ENCODE assay signal across 8 cellular contexts in genomic region chr2:87318814-87319491, GRCh38.
A peak's percentile ranks its signal among the peaks of the same experiment; 100 is the strongest.
DNase-seq lines count a peak whose midpoint lies in the region; ATAC-seq and TF ChIP-seq lines count a peak whose summit lies in the region.
"Not testable (repeated sequence)": the region's sequence is repeated elsewhere in the genome, so short reads cannot be mapped to it uniquely, and the experiment has no call there.

No MANE protein-coding gene starts in this region.

- H3F3A ChIP-seq in GM23248 (ENCODE audit: insufficient read depth); SK-N-SH (replicated peaks; ENCODE audit: insufficient read depth): not testable (repeated sequence)

- peak; percentile 32 for DNase-seq in AG04450 (ENCODE audit: low read depth, low spot score)
- peak; percentile 85 for DNase-seq in GM23248
- peak; percentile 4 for DNase-seq in LNCaP clone FGC (ENCODE audit: low read depth)
- not testable (repeated sequence) for DNase-seq in SK-N-SH; left lobe of liver (ENCODE audit: low spot score)
- DNase-seq in mammary epithelial cell = peak; percentile 66
- peak; percentile 67 for DNase-seq in fibroblast of mammary gland (ENCODE audit: low read depth)
- DNase-seq in pulmonary artery endothelial cell (ENCODE audit: low read depth, low spot score) = peak; percentile 39

- not testable (repeated sequence) for H3K4me3 ChIP-seq in AG04450 (ENCODE audit: low read depth, low read length); GM23248; LNCaP clone FGC (ENCODE audit: low read depth, low read length); SK-N-SH (ENCODE audit: low read depth in 2 of 2, low read length in 1 of 2); mammary epithelial cell (replicated peaks in 1 of 3; ENCODE audit: insufficient read depth in 1 of 3, low read depth in 2 of 3, low read length in 3 of 3); fibroblast of mammary gland (ENCODE audit: control insufficient read depth, low read depth, low read length)

- not testable (repeated sequence) for H3K9ac ChIP-seq in GM23248; SK-N-SH; mammary epithelial cell (ENCODE audit: insufficient read depth, low read length)

- H2AFZ ChIP-seq in GM23248; SK-N-SH (ENCODE audit: low read depth); mammary epithelial cell (ENCODE audit: low read depth, low read length): not testable (repeated sequence)

- CTCF ChIA-PET in AG04450 (lab: Charles Lee); SK-N-SH (lab: Yijun Ruan, JAX); mammary epithelial cell (lab: Charles Lee; ENCODE audit: low non-redundant PET): not testable (repeated sequence)

- peaks cover 25% of the 10 kb centered on the region for H3K4me1 ChIP-seq in GM23248 (ENCODE audit: insufficient read depth)
- not testable (repeated sequence) for H3K4me1 ChIP-seq in SK-N-SH (ENCODE audit: control insufficient read depth in 1 of 2, insufficient read depth in 2 of 2, low read depth in 1 of 2, low read length in 1 of 2); mammary epithelial cell (ENCODE audit: insufficient read depth, low read length)

- H3K79me2 ChIP-seq in GM23248 (ENCODE audit: insufficient read depth); SK-N-SH (ENCODE audit: insufficient read depth); mammary epithelial cell (ENCODE audit: insufficient read depth, low read length): not testable (repeated sequence)

- H3K9me3 ChIP-seq in AG04450 (ENCODE audit: control insufficient read depth, insufficient read depth, low read length); GM23248 (ENCODE audit: low read depth); SK-N-SH; mammary epithelial cell (replicated peaks; ENCODE audit: insufficient read depth, low read length): not testable (repeated sequence)

- BruUV-seq in mammary epithelial cell (replicated peaks; lab: Mats Ljungman, UMichigan) = not testable (repeated sequence)

- ATAC-seq in left lobe of liver = peak; percentile 87

- 0% methylated on average over 1 of the region's 2 CpGs for WGBS in GM23248 (ENCODE audit: low coverage in 1 of 2, low lambda C conversion rate in 2 of 2, missing lambda C conversion rate in 2 of 2), 2 experiments
- WGBS in SK-N-SH (ENCODE audit: low lambda C conversion rate) = 8% methylated on average over 1 of the region's 2 CpGs
- 0% methylated on average over 1 of the region's 2 CpGs for WGBS in mammary epithelial cell (ENCODE audit: low coverage, missing lambda C conversion rate)

- not testable (repeated sequence) for H3K36me3 ChIP-seq in GM23248 (ENCODE audit: low read depth); SK-N-SH (replicated peaks in 1 of 2; ENCODE audit: control insufficient read depth in 1 of 2, insufficient read depth in 2 of 2, low read length in 1 of 2); mammary epithelial cell (ENCODE audit: insufficient read depth, low read length)

- H4K20me1 ChIP-seq in GM23248 (ENCODE audit: insufficient read depth); SK-N-SH (ENCODE audit: insufficient read depth); mammary epithelial cell (ENCODE audit: insufficient read depth, low read length): not testable (repeated sequence)

- dilution Hi-C loops in mammary epithelial cell (cut with HindIII; ENCODE audit: low sequenced_read_pairs) = not testable (repeated sequence)

- TF ChIP-seq CTCF in AG04450 (IDR thresholded peaks at IDR 0.05; ENCODE audit: low read depth, low read length); LNCaP clone FGC (IDR thresholded peaks at IDR 0.05; ENCODE audit: control insufficient read depth, extremely low read depth, insufficient read depth); SK-N-SH (IDR thresholded peaks at IDR 0.05); mammary epithelial cell (conservative IDR thresholded peaks at IDR 0.05 in 1 of 2, IDR thresholded peaks at IDR 0.05 in 1 of 2; ENCODE audit: extremely low read depth in 1 of 2, insufficient read depth in 1 of 2, low read depth in 1 of 2, low read length in 2 of 2); fibroblast of mammary gland (conservative IDR thresholded peaks at IDR 0.05; ENCODE audit: control insufficient read depth, insufficient read depth, low read depth, low read length): not testable (repeated sequence)

- not testable (repeated sequence) for H3K27me3 ChIP-seq in AG04450 (ENCODE audit: control insufficient read depth, insufficient read depth, low read length); GM23248 (replicated peaks; ENCODE audit: insufficient read depth); SK-N-SH (ENCODE audit: insufficient read depth); mammary epithelial cell (ENCODE audit: insufficient read depth, low read length)

- POLR2A ChIA-PET in AG04450 (lab: Yijun Ruan, JAX); SK-N-SH (lab: Yijun Ruan, JAX): not testable (repeated sequence)

- TF ChIP-seq EP300 in SK-N-SH (IDR thresholded peaks at IDR 0.05; ENCODE audit: borderline replicate concordance in 1 of 2, low read depth in 1 of 2, low read length in 1 of 2) = not testable (repeated sequence)

- not testable (repeated sequence) for H3K9me2 ChIP-seq in GM23248 (ENCODE audit: insufficient read depth); SK-N-SH

- H3K4me2 ChIP-seq in GM23248 (ENCODE audit: unreplicated experiment) = peak overlapping the region; percentile 41
- H3K4me2 ChIP-seq in SK-N-SH; mammary epithelial cell (ENCODE audit: insufficient read depth, low read depth, low read length): not testable (repeated sequence)

- in situ Hi-C loops in GM23248 (cut with MboI); mammary epithelial cell (cut with MboI; ENCODE audit: low sequenced_read_pairs in 2 of 2): not testable (repeated sequence)

- TF ChIP-seq RAD21 in SK-N-SH (IDR thresholded peaks at IDR 0.05; ENCODE audit: low read length) = not testable (repeated sequence)

- not testable (repeated sequence) for H3K27ac ChIP-seq in AG04450 (ENCODE audit: low read depth, low read length); SK-N-SH (ENCODE audit: low read depth in 2 of 2, low read length in 1 of 2); mammary epithelial cell (ENCODE audit: insufficient read depth, low read depth, low read length)
- H3K27ac ChIP-seq in GM23248 = peak overlapping the region; percentile 7; the same call in 1 of the 2 replicates

- intact Hi-C loops in mammary epithelial cell (cut with micrococcal nuclease) = not testable (repeated sequence)

TF ChIP-seq in SK-N-SH, 30 proteins besides CTCF, POLR2A, EP300 and RAD21:
- peak; percentile 19; the same call in 1 of the 2 replicates for TF ChIP-seq JUND (IDR thresholded peaks at IDR 0.05)
- peak; percentile 22; the same call in 1 of the 2 replicates for TF ChIP-seq TCF12 (IDR thresholded peaks at IDR 0.05)
